In genomic region chr5:75571547-75571946, GRCh38 we compare ENCODE assay signal across 1 cellular context.
TF ChIP-seq lines count a peak whose summit lies in the region.

No MANE protein-coding gene starts in this region.

TF ChIP-seq in GM12878, 131 proteins besides CTCF, POLR2A, EP300 and RAD21 (continued from another document):
- no peak for TF ChIP-seq SRF (IDR thresholded peaks at IDR 0.05; ENCODE audit: low read depth in 2 of 2, low read length in 2 of 2)
